Comparison of ENCODE assay signal across 1 cellular context in genomic region chr11:111694851-111695250, GRCh38.
A peak's percentile ranks its signal among the peaks of the same experiment; 100 is the strongest.
TF ChIP-seq lines count a peak whose summit lies in the region.

No MANE protein-coding gene starts in this region.

TF ChIP-seq in HEK293, 187 proteins besides CTCF, POLR2A, EP300 and RAD21 (continued from another document):
- peak; percentile 54; the same call in 1 of the 2 replicates for TF ChIP-seq ZFP37 (tag by site-specific recombination; IDR thresholded peaks at IDR 0.05)
- no peak for TF ChIP-seq GLI4 (tag by site-specific recombination; IDR thresholded peaks at IDR 0.05)
- peak; percentile 68; the same call in 1 of the 2 replicates for TF ChIP-seq INSM2 (tag by site-specific recombination; IDR thresholded peaks at IDR 0.05)
- TF ChIP-seq ZNF624 (tag by site-specific recombination; IDR thresholded peaks at IDR 0.05), result no peak
- TF ChIP-seq PRDM1 (tag by site-specific recombination; IDR thresholded peaks at IDR 0.05), result peak; percentile 50; the same call in 1 of the 2 replicates
- TF ChIP-seq, protein P1, sequence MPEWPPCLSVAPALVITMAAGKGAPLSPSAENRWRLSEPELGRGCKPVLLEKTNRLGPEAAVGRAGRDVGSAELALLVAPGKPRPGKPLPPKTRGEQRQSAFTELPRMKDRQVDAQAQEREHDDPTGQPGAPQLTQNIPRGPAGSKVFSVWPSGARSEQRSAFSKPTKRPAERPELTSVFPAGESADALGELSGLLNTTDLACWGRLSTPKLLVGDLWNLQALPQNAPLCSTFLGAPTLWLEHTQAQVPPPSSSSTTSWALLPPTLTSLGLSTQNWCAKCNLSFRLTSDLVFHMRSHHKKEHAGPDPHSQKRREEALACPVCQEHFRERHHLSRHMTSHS (tag by site-specific recombination; IDR thresholded peaks at IDR 0.05), result no peak
- peak; percentile 47 for TF ChIP-seq SP2 (tag by site-specific recombination; IDR thresholded peaks at IDR 0.05)
- no peak for TF ChIP-seq ZIC2 (tag by site-specific recombination; IDR thresholded peaks at IDR 0.05)
- no peak for TF ChIP-seq ZNF223 (tag by site-specific recombination; IDR thresholded peaks at IDR 0.05)
- TF ChIP-seq SCRT2 (tag by site-specific recombination; IDR thresholded peaks at IDR 0.05), result no peak
- TF ChIP-seq ZNF677 (tag by site-specific recombination; IDR thresholded peaks at IDR 0.05), result no peak
- TF ChIP-seq EGR2 (tag by site-specific recombination; IDR thresholded peaks at IDR 0.05; ENCODE audit: low read depth), result no peak
- 0 out of 2 replicates have a peak, but pooled peaks have one; percentile 45 for TF ChIP-seq IKZF3 (tag by site-specific recombination; IDR thresholded peaks at IDR 0.05)
- peak; percentile 65 for TF ChIP-seq ZEB2 (tag by site-specific recombination; IDR thresholded peaks at IDR 0.05)
- TF ChIP-seq, protein P2, sequence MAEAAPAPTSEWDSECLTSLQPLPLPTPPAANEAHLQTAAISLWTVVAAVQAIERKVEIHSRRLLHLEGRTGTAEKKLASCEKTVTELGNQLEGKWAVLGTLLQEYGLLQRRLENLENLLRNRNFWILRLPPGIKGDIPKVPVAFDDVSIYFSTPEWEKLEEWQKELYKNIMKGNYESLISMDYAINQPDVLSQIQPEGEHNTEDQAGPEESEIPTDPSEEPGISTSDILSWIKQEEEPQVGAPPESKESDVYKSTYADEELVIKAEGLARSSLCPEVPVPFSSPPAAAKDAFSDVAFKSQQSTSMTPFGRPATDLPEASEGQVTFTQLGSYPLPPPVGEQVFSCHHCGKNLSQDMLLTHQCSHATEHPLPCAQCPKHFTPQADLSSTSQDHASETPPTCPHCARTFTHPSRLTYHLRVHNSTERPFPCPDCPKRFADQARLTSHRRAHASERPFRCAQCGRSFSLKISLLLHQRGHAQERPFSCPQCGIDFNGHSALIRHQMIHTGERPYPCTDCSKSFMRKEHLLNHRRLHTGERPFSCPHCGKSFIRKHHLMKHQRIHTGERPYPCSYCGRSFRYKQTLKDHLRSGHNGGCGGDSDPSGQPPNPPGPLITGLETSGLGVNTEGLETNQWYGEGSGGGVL (tag by site-specific recombination; IDR thresholded peaks at IDR 0.05), result no peak
- peak; percentile 48; the same call in 1 of the 2 replicates for TF ChIP-seq ZNF843 (tag by site-specific recombination; IDR thresholded peaks at IDR 0.05)
- TF ChIP-seq, protein P3, sequence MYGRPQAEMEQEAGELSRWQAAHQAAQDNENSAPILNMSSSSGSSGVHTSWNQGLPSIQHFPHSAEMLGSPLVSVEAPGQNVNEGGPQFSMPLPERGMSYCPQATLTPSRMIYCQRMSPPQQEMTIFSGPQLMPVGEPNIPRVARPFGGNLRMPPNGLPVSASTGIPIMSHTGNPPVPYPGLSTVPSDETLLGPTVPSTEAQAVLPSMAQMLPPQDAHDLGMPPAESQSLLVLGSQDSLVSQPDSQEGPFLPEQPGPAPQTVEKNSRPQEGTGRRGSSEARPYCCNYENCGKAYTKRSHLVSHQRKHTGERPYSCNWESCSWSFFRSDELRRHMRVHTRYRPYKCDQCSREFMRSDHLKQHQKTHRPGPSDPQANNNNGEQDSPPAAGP (tag by site-specific recombination; IDR thresholded peaks at IDR 0.05), result 0 out of 2 replicates have a peak, but pooled peaks have one; percentile 37
- TF ChIP-seq TRIM28 (IDR thresholded peaks at IDR 0.05; ENCODE audit: borderline replicate concordance, low read length), result peak; percentile 54; the same call in 1 of the 2 replicates
- TF ChIP-seq WT1 (tag by site-specific recombination; IDR thresholded peaks at IDR 0.05), result no peak
- no peak for TF ChIP-seq ZNF704 (tag by site-specific recombination; IDR thresholded peaks at IDR 0.05)
- no peak for TF ChIP-seq MZF1 (tag by site-specific recombination; IDR thresholded peaks at IDR 0.05; ENCODE audit: borderline replicate concordance)
- TF ChIP-seq ZNF10 (tag by site-specific recombination; IDR thresholded peaks at IDR 0.05), result no peak
- no peak for TF ChIP-seq ZNF112 (tag by site-specific recombination; IDR thresholded peaks at IDR 0.05)
- 0 out of 2 replicates have a peak, but pooled peaks have one; percentile 31 for TF ChIP-seq ZNF600 (tag by site-specific recombination; IDR thresholded peaks at IDR 0.05)
- TF ChIP-seq ZNF623 (tag by site-specific recombination; IDR thresholded peaks at IDR 0.05), result no peak
- TF ChIP-seq ZNF692 (tag by site-specific recombination; IDR thresholded peaks at IDR 0.05), result no peak
- TF ChIP-seq GFI1B (tag by site-specific recombination; IDR thresholded peaks at IDR 0.05), result no peak
- TF ChIP-seq PBX3 (CRISPR knock-in tag; IDR thresholded peaks at IDR 0.05), result no peak
- TF ChIP-seq SP7 (tag by site-specific recombination; IDR thresholded peaks at IDR 0.05), result peak; percentile 81
- peak; percentile 87 for TF ChIP-seq FEZF1 (tag by site-specific recombination; IDR thresholded peaks at IDR 0.05)
- TF ChIP-seq KLF10 (tag by site-specific recombination; IDR thresholded peaks at IDR 0.05), result no peak
- TF ChIP-seq ZNF548 (tag by site-specific recombination; IDR thresholded peaks at IDR 0.05), result no peak
- TF ChIP-seq, protein P4, sequence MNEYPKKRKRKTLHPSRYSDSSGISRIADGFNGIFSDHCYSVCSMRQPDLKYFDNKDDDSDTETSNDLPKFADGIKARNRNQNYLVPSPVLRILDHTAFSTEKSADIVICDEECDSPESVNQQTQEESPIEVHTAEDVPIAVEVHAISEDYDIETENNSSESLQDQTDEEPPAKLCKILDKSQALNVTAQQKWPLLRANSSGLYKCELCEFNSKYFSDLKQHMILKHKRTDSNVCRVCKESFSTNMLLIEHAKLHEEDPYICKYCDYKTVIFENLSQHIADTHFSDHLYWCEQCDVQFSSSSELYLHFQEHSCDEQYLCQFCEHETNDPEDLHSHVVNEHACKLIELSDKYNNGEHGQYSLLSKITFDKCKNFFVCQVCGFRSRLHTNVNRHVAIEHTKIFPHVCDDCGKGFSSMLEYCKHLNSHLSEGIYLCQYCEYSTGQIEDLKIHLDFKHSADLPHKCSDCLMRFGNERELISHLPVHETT (tag by site-specific recombination; IDR thresholded peaks at IDR 0.05), result 0 out of 2 replicates have a peak, but pooled peaks have one; percentile 44
- no peak for TF ChIP-seq ZBTB8A (tag by site-specific recombination; IDR thresholded peaks at IDR 0.05)
